ENCODE assay signal across 16 cellular contexts in genomic region chr3:14132120-14132519, GRCh38. TPM values are rescaled to one million over a fixed set of nuclear protein-coding genes. Genes with fewer than 3 reads are reported as not detected.
DNase-seq lines count a peak whose midpoint lies in the region; ATAC-seq, FAIRE-seq and TF ChIP-seq lines count a peak whose summit lies in the region.
"Had no signal": no experiment of that assay in that cellular context is flagged by ENCODE, and none has a peak within 500 bp of the region (broad histone marks: within the 10 kb centered on the region; RNA-seq: fewer than 3 reads in every experiment).

No MANE protein-coding gene starts in this region.

- H3K9me3 Mint-ChIP-seq in activated naive CD4-positive, alpha-beta T cell treated with anti-CD3 and anti-CD28 coated beads, Interleukin-2, amount 10 ng/mL, durations not matched to agents 7 days and 5 days = no peaks in the 10 kb centered on the region
- no peaks in the 10 kb centered on the region for H3K9me3 Mint-ChIP-seq in CD4-positive, CD25-positive, alpha-beta regulatory T cell
- H3K9me3 Mint-ChIP-seq: CD4-positive, alpha-beta T cell; GM23338 had no signal

- DNase-seq in activated naive CD4-positive, alpha-beta T cell treated with anti-CD3 and anti-CD28 coated beads, Interleukin-2, amount 10 ng/mL, durations not matched to agents 7 days and 5 days = peak; percentile 9
- DNase-seq in activated naive CD4-positive, alpha-beta T cell (lab: John Stamatoyannopoulos, UW) = no peak
- DNase-seq in CD4-positive, CD25-positive, alpha-beta regulatory T cell = no peak
- no peak for DNase-seq in T-helper 17 cell
- peak; percentile 54 for DNase-seq in kidney
- no peak for DNase-seq in NCI-H510A (lab: John Stamatoyannopoulos, UW)
- no peak for DNase-seq in SJCRH30
- DNase-seq in left cardiac atrium = no peak
- DNase-seq: ACHN; CD4-positive, alpha-beta T cell; DMS79; H7 had no signal

- CTCF ChIA-PET in activated naive CD4-positive, alpha-beta T cell treated with anti-CD3 and anti-CD28 coated beads, Interleukin-2, amount 10 ng/mL, durations not matched to agents 7 days and 5 days (lab: Charles Lee) = no interaction called here

- ATAC-seq in CD4-positive, CD25-positive, alpha-beta regulatory T cell (ENCODE audit: low read depth in 2 of 2) = no peak
- ATAC-seq in T-helper 17 cell = no peak
- ATAC-seq in left cardiac atrium = no peak
- ATAC-seq: GM23338 had no signal

- H3K9ac ChIP-seq in kidney (ENCODE audit: low read length in 2 of 2) = no peak overlapping the region

- no peaks in the 10 kb centered on the region for H3K27me3 ChIP-seq in CD4-positive, CD25-positive, alpha-beta regulatory T cell (ENCODE audit: control insufficient read depth, insufficient read depth, low read length)
- H3K27me3 ChIP-seq in SJCRH30 = no peaks in the 10 kb centered on the region
- H3K27me3 ChIP-seq: BLaER1 treated with 17β-estradiol and CSF1 and Interleukin-3, amounts not matched to agents 10 nM and 100 nM had no signal

- peaks cover 84% of the 10 kb centered on the region for H3K36me3 ChIP-seq in CD4-positive, CD25-positive, alpha-beta regulatory T cell (ENCODE audit: control insufficient read depth, insufficient read depth, low read length)
- peaks cover 37 to 50% of the 10 kb centered on the region in 2 donors for H3K36me3 ChIP-seq in kidney (ENCODE audit: control insufficient read depth in 1 of 2, insufficient read depth in 2 of 2, low read length in 2 of 2)
- peaks cover 59% of the 10 kb centered on the region for H3K36me3 ChIP-seq in SJCRH30

- H3K4me3 ChIP-seq in CD4-positive, CD25-positive, alpha-beta regulatory T cell (ENCODE audit: low read depth, low read length) = no peak overlapping the region
- H3K4me3 ChIP-seq in kidney (ENCODE audit: low read length in 2 of 2) (no peak overlapping the region), SJCRH30 (no peak overlapping the region)
- H3K4me3 ChIP-seq: BLaER1 treated with 17β-estradiol and CSF1 and Interleukin-3, amounts not matched to agents 10 nM and 100 nM; GM23338 had no signal

- no peak for FAIRE-seq in kidney (lab: Jason Lieb, UNC)
- FAIRE-seq: GM12891, HTR-8/SVneo had no signal

- H3K27me3 Mint-ChIP-seq in activated naive CD4-positive, alpha-beta T cell treated with anti-CD3 and anti-CD28 coated beads, Interleukin-2, amount 10 ng/mL, durations not matched to agents 7 days and 5 days = no peaks in the 10 kb centered on the region
- H3K27me3 Mint-ChIP-seq in CD4-positive, CD25-positive, alpha-beta regulatory T cell = no peaks in the 10 kb centered on the region
- H3K27me3 Mint-ChIP-seq in T-helper 17 cell = no peaks in the 10 kb centered on the region
- H3K27me3 Mint-ChIP-seq: CD4-positive, alpha-beta T cell had no signal

- TF ChIP-seq CTCF in kidney (IDR thresholded peaks at IDR 0.05; ENCODE audit: borderline replicate concordance, extremely low read depth, insufficient read depth) = no peak

- H3K4me3 Mint-ChIP-seq in activated naive CD4-positive, alpha-beta T cell treated with anti-CD3 and anti-CD28 coated beads, Interleukin-2, amount 10 ng/mL, durations not matched to agents 7 days and 5 days = no peak overlapping the region
- no peak overlapping the region for H3K4me3 Mint-ChIP-seq in CD4-positive, CD25-positive, alpha-beta regulatory T cell
- H3K4me3 Mint-ChIP-seq in T-helper 17 cell = peak overlapping the region; percentile 28
- H3K4me3 Mint-ChIP-seq: CD4-positive, alpha-beta T cell; GM23338 had no signal

- peaks cover 15% of the 10 kb centered on the region for H3K4me1 Mint-ChIP-seq in activated naive CD4-positive, alpha-beta T cell treated with anti-CD3 and anti-CD28 coated beads, Interleukin-2, amount 10 ng/mL, durations not matched to agents 7 days and 5 days
- H3K4me1 Mint-ChIP-seq in CD4-positive, CD25-positive, alpha-beta regulatory T cell = peaks cover 0 to 15% (median 12%) of the 10 kb centered on the region in 4 donors
- peaks cover 18% of the 10 kb centered on the region for H3K4me1 Mint-ChIP-seq in T-helper 17 cell
- H3K4me1 Mint-ChIP-seq: GM23338 had no signal

- intact Hi-C loops in kidney (cut with DNase I) (no loop called here), left cardiac atrium (cut with DNase I) (loop anchor here in 1 of 2 donors (5.0 kb wide), 1 partner anchor 45 kb away; the partner anchor contains the start of genes LSM3 and XPC)

- H3K4me1 ChIP-seq in CD4-positive, CD25-positive, alpha-beta regulatory T cell (ENCODE audit: control insufficient read depth, insufficient read depth, low read length, poor library complexity, severe bottlenecking) = peaks cover 8% of the 10 kb centered on the region
- peaks cover 0 to 2% of the 10 kb centered on the region in 2 donors for H3K4me1 ChIP-seq in kidney (ENCODE audit: control insufficient read depth in 1 of 2, insufficient read depth in 1 of 2, low read depth in 1 of 2, low read length in 2 of 2)
- no peaks in the 10 kb centered on the region for H3K4me1 ChIP-seq in SJCRH30

- no peaks in the 10 kb centered on the region for H3K9me3 ChIP-seq in CD4-positive, CD25-positive, alpha-beta regulatory T cell (ENCODE audit: control insufficient read depth in 2 of 2, low read length in 2 of 2)
- H3K9me3 ChIP-seq in T-helper 17 cell (ENCODE audit: control insufficient read depth, low read length, poor library complexity, severe bottlenecking) = no peaks in the 10 kb centered on the region
- H3K9me3 ChIP-seq in kidney (ENCODE audit: control insufficient read depth in 1 of 2, low read length in 2 of 2) = no peaks in the 10 kb centered on the region
- H3K9me3 ChIP-seq in SJCRH30 (replicated peaks) = no peaks in the 10 kb centered on the region

- H3K27ac Mint-ChIP-seq in activated naive CD4-positive, alpha-beta T cell treated with anti-CD3 and anti-CD28 coated beads, Interleukin-2, amount 10 ng/mL, durations not matched to agents 7 days and 5 days = no peak overlapping the region
- peak overlapping the region in 2 of 3 donors; percentile 35 to 88 for H3K27ac Mint-ChIP-seq in CD4-positive, CD25-positive, alpha-beta regulatory T cell
- peak overlapping the region; percentile 45 for H3K27ac Mint-ChIP-seq in T-helper 17 cell
- H3K27ac Mint-ChIP-seq: CD4-positive, alpha-beta T cell; GM23338 had no signal

- peaks cover 63% of the 10 kb centered on the region for H3K36me3 Mint-ChIP-seq in activated naive CD4-positive, alpha-beta T cell treated with anti-CD3 and anti-CD28 coated beads, Interleukin-2, amount 10 ng/mL, durations not matched to agents 7 days and 5 days
- H3K36me3 Mint-ChIP-seq in CD4-positive, CD25-positive, alpha-beta regulatory T cell = peaks cover 62% of the 10 kb centered on the region
- H3K36me3 Mint-ChIP-seq in T-helper 17 cell (ENCODE audit: low read depth) = peaks cover 5% of the 10 kb centered on the region

- no peak overlapping the region for H3K27ac ChIP-seq in CD4-positive, CD25-positive, alpha-beta regulatory T cell (ENCODE audit: insufficient read depth, low read length, poor library complexity, severe bottlenecking)
- H3K27ac ChIP-seq in kidney (ENCODE audit: low read depth in 2 of 2, low read length in 2 of 2) (no peak overlapping the region), SJCRH30 (no peak overlapping the region)
- H3K27ac ChIP-seq: BLaER1 treated with 17β-estradiol and CSF1 and Interleukin-3, amounts not matched to agents 10 nM and 100 nM had no signal

RNA-seq across cellular contexts. Expression of gene TMEM43, which starts 7.3 kb away (rescaled TPM):
- total RNA-seq in CD4-positive, CD25-positive, alpha-beta regulatory T cell = 50.2 TPM
- 10 to 100 TPM; 73.7 to 81.0 (median 76.3) TPM for polyA plus RNA-seq in CD4-positive, CD25-positive, alpha-beta regulatory T cell
- total RNA-seq in T-helper 17 cell = 10 to 100 TPM; 45.6 to 51.4 TPM
- 86.5 TPM for total RNA-seq in kidney
- polyA plus RNA-seq in kidney (ENCODE audit: insufficient read depth, low read depth, low replicate concordance) = 27.6 TPM
- 66.4 and 68.7 TPM in 2 replicates for total RNA-seq in SJCRH30 (2014; rRNA removed; shearing (Covaris generic))
- total RNA-seq in left cardiac atrium = 10 to 100 TPM; 50.1 to 95.3 TPM

RNA-seq across cellular contexts. Expression of gene CHCHD4, which starts 7.5 kb away (rescaled TPM):
- 3.6 TPM for total RNA-seq in CD4-positive, CD25-positive, alpha-beta regulatory T cell
- polyA plus RNA-seq in CD4-positive, CD25-positive, alpha-beta regulatory T cell = 10 to 100 TPM; 10.3 to 21.1 (median 16.5) TPM
- total RNA-seq in T-helper 17 cell = 1 to 10 TPM; 2.7 to 3.6 TPM
- total RNA-seq in kidney = 12.8 TPM
- 33.6 TPM for polyA plus RNA-seq in kidney (ENCODE audit: insufficient read depth, low read depth, low replicate concordance)
- total RNA-seq in SJCRH30 (2014; rRNA removed; shearing (Covaris generic)) = 22.5 and 27.0 TPM in 2 replicates
- total RNA-seq in left cardiac atrium = 10 to 100 TPM; 21.8 to 25.9 TPM

RNA-seq across cellular contexts. Expression of gene XPC, which starts 46.3 kb away (rescaled TPM):
- 75.5 TPM for total RNA-seq in CD4-positive, CD25-positive, alpha-beta regulatory T cell
- 10 to 100 TPM; 31.3 to 42.7 (median 36.9) TPM for polyA plus RNA-seq in CD4-positive, CD25-positive, alpha-beta regulatory T cell
- total RNA-seq in T-helper 17 cell (10 to 100 TPM; 65.0 to 76.4 TPM), kidney (44.4 TPM), left cardiac atrium (10 to 100 TPM; 10.6 to 15.0 TPM)
- 15.9 TPM for polyA plus RNA-seq in kidney (ENCODE audit: insufficient read depth, low read depth, low replicate concordance)
- 16.3 and 21.0 TPM in 2 replicates for total RNA-seq in SJCRH30 (2014; rRNA removed; shearing (Covaris generic))

RNA-seq across cellular contexts. Expression of gene LSM3, which starts 46.5 kb away (rescaled TPM):
- total RNA-seq in CD4-positive, CD25-positive, alpha-beta regulatory T cell = 6.6 TPM
- 10 to 100 TPM; 19.1 to 25.7 (median 22.9) TPM for polyA plus RNA-seq in CD4-positive, CD25-positive, alpha-beta regulatory T cell
- 1 to 10 TPM; 5.5 to 6.3 TPM for total RNA-seq in T-helper 17 cell
- total RNA-seq in kidney = 11.9 TPM
- polyA plus RNA-seq in kidney (ENCODE audit: insufficient read depth, low read depth, low replicate concordance) = 30.2 TPM
- 26.9 and 27.5 TPM in 2 replicates for total RNA-seq in SJCRH30 (2014; rRNA removed; shearing (Covaris generic))
- 10 to 100 TPM; 15.8 to 17.5 TPM for total RNA-seq in left cardiac atrium

Comparison
In these comparisons a context has a peak if more than half of its experiments do, and no peak if none do; other contexts are left out.
1. DNase-seq: peak in activated naive CD4-positive, alpha-beta T cell treated with anti-CD3 and anti-CD28 coated beads, Interleukin-2, amount 10 ng/mL, durations not matched to agents 7 days and 5 days (single experiment) and kidney (single experiment); none in activated naive CD4-positive, alpha-beta T cell (0 of 4), CD4-positive, CD25-positive, alpha-beta regulatory T cell (0 of 3), T-helper 17 cell (0 of 3), NCI-H510A (single experiment), SJCRH30 (0 of 2) and left cardiac atrium (single experiment).